ENCODE assay signal across 27 cellular contexts in genomic region chr5:128109138-128109537, GRCh38.
"Had no signal": no experiment of that assay in that cellular context is flagged by ENCODE, and none has a peak within 500 bp of the region (broad histone marks: within the 10 kb centered on the region; RNA-seq: fewer than 3 reads in every experiment).

No MANE protein-coding gene starts in this region.

- ATAC-seq: effector memory CD8-positive, alpha-beta T cell; lower lobe of right lung had no signal

- H3K36me3 ChIP-seq: lower lobe of right lung, ovary had no signal

- H3K27me3 ChIP-seq: dorsolateral prefrontal cortex, ovary, tibial nerve had no signal

- H3K4me1 ChIP-seq: lower lobe of right lung, tibial nerve had no signal

- H3K9me3 ChIP-seq: lower lobe of right lung, ovary, tibial nerve had no signal

- H3K4me3 ChIP-seq: dorsolateral prefrontal cortex, lower lobe of right lung, ovary, tibial nerve had no signal

- H3K27ac ChIP-seq: lower lobe of right lung, ovary, tibial nerve, VCaP had no signal

- DNase-seq: activated CD4-positive, alpha-beta T cell treated with anti-CD3 and anti-CD28 coated beads for 4 hours; activated CD4-positive, alpha-beta T cell treated with anti-CD3 and anti-CD28 coated beads, Interleukin-2, amount 50 U/mL, for 48 hours; activated CD8-positive, alpha-beta memory T cell treated with anti-CD3 and anti-CD28 coated beads for 24 hours; activated gamma-delta T cell; activated naive CD4-positive, alpha-beta T cell treated with anti-CD3 and anti-CD28 coated beads, Interleukin-2, amount 50 U/mL, for 16 hours; amniotic stem cell; central memory CD4-positive, alpha-beta T cell; effector memory CD8-positive, alpha-beta T cell; erythroblast; head of caudate nucleus; hippocampal formation; lower lobe of right lung; mesendoderm; naive B cell; nephron progenitor cell; ovary; retina; stimulated activated CD4-positive, alpha-beta T cell treated with anti-CD3 and anti-CD28 coated beads, Interleukin-15, amount 100 ng/mL, for 24 hours; stimulated activated CD4-positive, alpha-beta T cell treated with anti-CD3 and anti-CD28 coated beads, Interleukin-2, amount 100 ng/mL, for 24 hours; stimulated activated naive CD4-positive, alpha-beta T cell; T-helper 9 cell had no signal

- FAIRE-seq: colon, keratinocyte, TTC549 had no signal
